9 cellular contexts compared by ENCODE assay signal in genomic region chr1:89763649-89763986, GRCh38. TPM values are rescaled to one million over a fixed set of nuclear protein-coding genes. Genes with fewer than 3 reads are reported as not detected.
A peak's percentile ranks its signal among the peaks of the same experiment; 100 is the strongest.
DNase-seq lines count a peak whose midpoint lies in the region; ATAC-seq and TF ChIP-seq lines count a peak whose summit lies in the region.
"Had no signal": no experiment of that assay in that cellular context is flagged by ENCODE, and none has a peak within 500 bp of the region (broad histone marks: within the 10 kb centered on the region; RNA-seq: fewer than 3 reads in every experiment).

No MANE protein-coding gene starts in this region.

- H3K27ac ChIP-seq in foreskin keratinocyte: no peak overlapping the region
- H3K27ac ChIP-seq: epithelial cell of prostate had no signal

- no peaks in the 10 kb centered on the region for H3K36me3 Mint-ChIP-seq in T-helper 17 cell (ENCODE audit: low read depth)

- peak overlapping the region; percentile 94 for H3K27ac Mint-ChIP-seq in T-helper 17 cell

- H3K27me3 ChIP-seq in foreskin keratinocyte: no peaks in the 10 kb centered on the region

- H3K4me1 ChIP-seq in foreskin keratinocyte: peaks cover 8% of the 10 kb centered on the region

- no peaks in the 10 kb centered on the region for H3K9me3 ChIP-seq in T-helper 17 cell (ENCODE audit: control insufficient read depth, low read length, poor library complexity, severe bottlenecking)

- H3K4me3 ChIP-seq in GM12864 (ENCODE audit: low read depth, low read length): peak overlapping the region; percentile 43; the same call in 1 of the 2 replicates
- peak overlapping the region; percentile 63 for H3K4me3 ChIP-seq in fibroblast of villous mesenchyme (ENCODE audit: low read depth, low read length)
- peak overlapping the region; percentile 64 for H3K4me3 ChIP-seq in retinal pigment epithelial cell (ENCODE audit: low read length)

- ATAC-seq in T-helper 17 cell (no peak), HG02852 (IDR thresholded peaks at IDR 0.05; ENCODE audit: unreplicated experiment) (no peak), GM19023 (IDR thresholded peaks at IDR 0.05; ENCODE audit: unreplicated experiment) (no peak), foreskin keratinocyte (no peak)

- H3K27me3 Mint-ChIP-seq in T-helper 17 cell: no peaks in the 10 kb centered on the region

- DNase-seq in GM12864 (ENCODE audit: low read depth) (no peak), T-helper 17 cell (no peak), fibroblast of villous mesenchyme (ENCODE audit: low read depth) (no peak), retinal pigment epithelial cell (ENCODE audit: low read depth) (no peak), foreskin keratinocyte (no peak)
- no peak for DNase-seq in stimulated activated naive CD4-positive, alpha-beta T cell treated with Interleukin-2 at 50 U/mL for 16 hours (lab: John Stamatoyannopoulos, UW)

- peak overlapping the region; percentile 96 for H3K4me3 Mint-ChIP-seq in T-helper 17 cell

- no peak for TF ChIP-seq CTCF in GM12864 (IDR thresholded peaks at IDR 0.05; ENCODE audit: low read depth, low read length, missing control alignments)
- TF ChIP-seq CTCF in fibroblast of villous mesenchyme (IDR thresholded peaks at IDR 0.05; ENCODE audit: insufficient read depth, low read depth, low read length): no peak
- TF ChIP-seq CTCF in retinal pigment epithelial cell (conservative IDR thresholded peaks at IDR 0.05; ENCODE audit: low read depth, low read length): no peak
- TF ChIP-seq CTCF in foreskin keratinocyte (conservative IDR thresholded peaks at IDR 0.05): no peak

- peaks cover 34% of the 10 kb centered on the region for H3K4me1 Mint-ChIP-seq in T-helper 17 cell

RNA-seq across cellular contexts. Expression of gene LRRC8D, which starts 57.2 kb away (rescaled TPM):
- total RNA-seq in T-helper 17 cell: 10 to 100 TPM; 28.3 to 33.5 TPM
- total RNA-seq in fibroblast of villous mesenchyme: 26.7 and 58.7 TPM in 2 replicates
- total RNA-seq in foreskin keratinocyte: 45.8 and 50.4 TPM in 2 replicates
- 14.2 and 20.4 TPM in 2 replicates for polyA plus RNA-seq in foreskin keratinocyte
